In the genomic region with DNA sequence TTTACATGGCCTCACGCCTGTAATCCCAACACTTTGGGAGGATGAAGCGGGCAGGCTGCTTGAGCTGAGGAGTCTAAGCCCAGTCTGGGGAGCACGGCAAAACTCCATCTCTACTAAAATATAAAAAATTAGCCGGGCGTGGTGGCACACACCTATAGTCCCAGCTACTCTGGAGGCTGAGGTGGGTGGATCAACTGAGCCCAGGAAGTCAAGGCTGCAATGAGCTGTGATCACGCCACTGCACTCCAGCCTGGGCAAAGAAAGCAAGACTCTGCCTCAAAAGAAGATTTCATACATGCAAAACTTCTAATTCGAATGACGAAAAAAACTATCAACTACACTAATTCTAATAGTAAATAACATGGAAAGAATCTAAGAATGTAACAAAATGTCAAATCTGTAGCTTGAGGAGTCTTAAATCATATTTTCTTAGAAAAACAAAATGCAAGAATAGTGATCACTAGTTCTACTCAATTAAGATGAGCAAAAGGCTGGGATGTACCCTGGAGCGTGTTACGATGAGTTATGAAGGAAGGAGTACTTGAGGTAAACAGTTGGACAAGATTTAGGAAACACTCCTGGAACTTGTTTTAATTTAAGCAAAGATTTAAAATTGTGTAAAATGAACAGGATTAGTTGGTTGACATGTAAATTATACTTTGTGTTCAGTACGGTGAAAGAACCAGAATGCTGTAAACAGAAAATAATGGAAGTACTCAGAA, we compare ENCODE assay signal across 10 cellular contexts. TPM values are rescaled to one million over a fixed set of nuclear protein-coding genes. Genes with fewer than 3 reads are reported as not detected.
A peak's percentile ranks its signal among the peaks of the same experiment; 100 is the strongest.
DNase-seq lines count a peak whose midpoint lies in the region; ATAC-seq and TF ChIP-seq lines count a peak whose summit lies in the region.
"Had no signal": no experiment of that assay in that cellular context is flagged by ENCODE, and none has a peak within 500 bp of the region (broad histone marks: within the 10 kb centered on the region; RNA-seq: fewer than 3 reads in every experiment).

No MANE protein-coding gene starts in this region.

- no peaks in the 10 kb centered on the region for H3K9me3 ChIP-seq in CD4-positive, alpha-beta memory T cell (ENCODE audit: control insufficient read depth in 1 of 2, low read length in 2 of 2)
- H3K9me3 ChIP-seq in colonic mucosa (no peaks in the 10 kb centered on the region), neural progenitor cell (ENCODE audit: low read depth) (no peaks in the 10 kb centered on the region)

- H3K4me3 Mint-ChIP-seq in CD4-positive, alpha-beta memory T cell: peak overlapping the region in 5 of 8 donors; percentile 47 to 84 (median 61)
- H3K4me3 Mint-ChIP-seq in neural progenitor cell: no peak overlapping the region

- peaks cover 19% of the 10 kb centered on the region for H3F3A ChIP-seq in neural progenitor cell (ENCODE audit: low read depth)

- H3K4me1 ChIP-seq in CD4-positive, alpha-beta memory T cell (ENCODE audit: insufficient read depth, low read length): peaks cover 96% of the 10 kb centered on the region
- H3K4me1 ChIP-seq in KMS-11 (ENCODE audit: low read depth, poor library complexity, severe bottlenecking) (peaks cover 91% of the 10 kb centered on the region), colonic mucosa (peaks cover 28% of the 10 kb centered on the region), neural progenitor cell (no peaks in the 10 kb centered on the region)

- POLR2A ChIA-PET in CD4-positive, alpha-beta memory T cell (lab: Charles Lee; ENCODE audit: partially characterized antibody): interaction anchor here (0.9 to 2.6 kb wide), 4 partner anchors 15 to 137 kb away, joined by 3 to 9 read pairs (median 6); a partner anchor contains a TSS

- TF ChIP-seq CTCF in KMS-11 (conservative IDR thresholded peaks at IDR 0.05; ENCODE audit: low read depth, low read length) (no peak), colonic mucosa (IDR thresholded peaks at IDR 0.05) (no peak), neural progenitor cell (IDR thresholded peaks at IDR 0.05) (no peak)

- no peak for DNase-seq in CD4-positive, alpha-beta memory T cell
- DNase-seq in colonic mucosa: no peak
- DNase-seq in neural progenitor cell (ENCODE audit: low spot score): no peak
- no peak for DNase-seq in NCI-H187 (lab: John Stamatoyannopoulos, UW)
- DNase-seq: cerebellar nuclear complex, NCI-H187 treated with DMSO at 0.1 percent for 48 hours had no signal

- H3K79me2 ChIP-seq in KMS-11 (ENCODE audit: insufficient read depth, low read depth): peaks cover 100% of the 10 kb centered on the region
- H3K79me2 ChIP-seq in neural progenitor cell (ENCODE audit: low read depth): peaks cover 100% of the 10 kb centered on the region

- H3K27me3 ChIP-seq in CD4-positive, alpha-beta memory T cell (ENCODE audit: insufficient read depth, low read length): no peaks in the 10 kb centered on the region
- no peaks in the 10 kb centered on the region for H3K27me3 ChIP-seq in KMS-11 (ENCODE audit: insufficient read depth, low read depth)
- no peaks in the 10 kb centered on the region for H3K27me3 ChIP-seq in colonic mucosa
- no peaks in the 10 kb centered on the region for H3K27me3 ChIP-seq in neural progenitor cell

- H3K4me2 ChIP-seq in KMS-11: peak overlapping the region; percentile 72
- no peak overlapping the region for H3K4me2 ChIP-seq in neural progenitor cell

- H4K20me1 ChIP-seq in KMS-11 (ENCODE audit: insufficient read depth) (peaks cover 66% of the 10 kb centered on the region), neural progenitor cell (ENCODE audit: low read depth) (peaks cover 100% of the 10 kb centered on the region)

- peak overlapping the region; percentile 50 to 90 (median 84) for H3K27ac Mint-ChIP-seq in CD4-positive, alpha-beta memory T cell
- H3K27ac Mint-ChIP-seq in neural progenitor cell: no peak overlapping the region

- H3K9ac ChIP-seq in KMS-11: no peak overlapping the region; the same call in 1 of the 2 replicates
- peak overlapping the region in 1 of 2 donors; percentile 35 for H3K9ac ChIP-seq in colonic mucosa (ENCODE audit: low read depth in 2 of 2, low read length in 2 of 2)
- no peak overlapping the region for H3K9ac ChIP-seq in neural progenitor cell

- ATAC-seq in GM21528 (IDR thresholded peaks at IDR 0.05; ENCODE audit: low FRiP score, unreplicated experiment): no peak
- ATAC-seq in HG02759 (IDR thresholded peaks at IDR 0.05; ENCODE audit: unreplicated experiment): no peak
- ATAC-seq: K562 had no signal

- no peaks in the 10 kb centered on the region for H3K9me3 Mint-ChIP-seq in CD4-positive, alpha-beta memory T cell
- H3K9me3 Mint-ChIP-seq in neural progenitor cell: no peaks in the 10 kb centered on the region

- H3K36me3 ChIP-seq in CD4-positive, alpha-beta memory T cell (ENCODE audit: insufficient read depth, low read length): no peaks in the 10 kb centered on the region
- H3K36me3 ChIP-seq in KMS-11 (ENCODE audit: insufficient read depth) (no peaks in the 10 kb centered on the region), colonic mucosa (no peaks in the 10 kb centered on the region), neural progenitor cell (no peaks in the 10 kb centered on the region)

- intact Hi-C loops in CD4-positive, alpha-beta memory T cell (cut with micrococcal nuclease): no loop called here
- intact Hi-C loops in colonic mucosa (cut with DNase I): no loop called here

- H2AFZ ChIP-seq in KMS-11 (ENCODE audit: low read depth) (no peak overlapping the region), neural progenitor cell (replicated peaks) (no peak overlapping the region)

- CTCF ChIA-PET in CD4-positive, alpha-beta memory T cell (lab: Charles Lee; ENCODE audit: partially characterized antibody): interaction anchor here (0.8 to 3.1 kb wide), 2 partner anchors 11 to 14 kb away, joined by 3 to 21 read pairs; no protein-coding TSS in a partner anchor

- no peaks in the 10 kb centered on the region for H3K27me3 Mint-ChIP-seq in CD4-positive, alpha-beta memory T cell
- no peaks in the 10 kb centered on the region for H3K27me3 Mint-ChIP-seq in neural progenitor cell (ENCODE audit: insufficient read depth, low read depth)

- H3K4me3 ChIP-seq in CD4-positive, alpha-beta memory T cell (ENCODE audit: low read length in 2 of 2): no peak overlapping the region
- H3K4me3 ChIP-seq in KMS-11 (IDR thresholded peaks at IDR 0.05; ENCODE audit: insufficient read depth, low read depth, low read length): no peak overlapping the region
- H3K4me3 ChIP-seq in colonic mucosa: no peak overlapping the region
- H3K4me3 ChIP-seq in neural progenitor cell: no peak overlapping the region
- H3K4me3 ChIP-seq: K562 had no signal

- H3K27ac ChIP-seq in CD4-positive, alpha-beta memory T cell (ENCODE audit: low read depth, low read length): peak overlapping the region; percentile 10
- peak overlapping the region; percentile 64; the same call in 1 of the 2 replicates for H3K27ac ChIP-seq in KMS-11
- peak overlapping the region; percentile 6 for H3K27ac ChIP-seq in colonic mucosa
- H3K27ac ChIP-seq in neural progenitor cell: peak overlapping the region; percentile 36

- H3K36me3 Mint-ChIP-seq in CD4-positive, alpha-beta memory T cell: peaks cover 7 to 20% of the 10 kb centered on the region in 2 donors
- peaks cover 19% of the 10 kb centered on the region for H3K36me3 Mint-ChIP-seq in neural progenitor cell

- H3K4me1 Mint-ChIP-seq in CD4-positive, alpha-beta memory T cell: peaks cover 53 to 91% (median 68%) of the 10 kb centered on the region in 4 donors
- H3K4me1 Mint-ChIP-seq in neural progenitor cell: peaks cover 33% of the 10 kb centered on the region

RNA-seq across cellular contexts. Expression of a gene that starts 20.7 kb away (rescaled TPM):
- 100 to 1,000 TPM; 142 to 143 TPM for total RNA-seq in CD4-positive, alpha-beta memory T cell
- polyA plus RNA-seq in CD4-positive, alpha-beta memory T cell: 10 to 100 TPM; 54.1 to 56.4 TPM
- 100 to 1,000 TPM; 533 to 644 TPM for total RNA-seq in colonic mucosa
- total RNA-seq in neural progenitor cell (ENCODE audit: low replicate concordance): 1,602 and 2,181 TPM in 2 replicates

Comparison
In these comparisons a context has a peak if more than half of its experiments do, and no peak if none do; other contexts are left out.
1. H3K27ac ChIP-seq: peak in every context shown above with its lines; median percentile 64 in KMS-11; 36 in neural progenitor cell; 10 in CD4-positive, alpha-beta memory T cell; 6 in colonic mucosa.